In genomic region chr5:7856855-7857254, GRCh38 we compare ENCODE assay signal across 9 cellular contexts. TPM values are rescaled to one million over a fixed set of nuclear protein-coding genes. Genes with fewer than 3 reads are reported as not detected.
DNase-seq lines count a peak whose midpoint lies in the region; ATAC-seq and TF ChIP-seq lines count a peak whose summit lies in the region.
"Had no signal": no experiment of that assay in that cellular context is flagged by ENCODE, and none has a peak within 500 bp of the region (broad histone marks: within the 10 kb centered on the region; RNA-seq: fewer than 3 reads in every experiment).

No MANE protein-coding gene starts in this region.

- no peaks in the 10 kb centered on the region for H3F3A ChIP-seq in DOHH2 (ENCODE audit: control insufficient read depth, insufficient read depth)

- DNase-seq in NCI-H82 treated with DMSO at 0.1 percent for 48 hours (lab: John Stamatoyannopoulos, UW; ENCODE audit: unreplicated experiment) (peak; percentile 24), brain microvascular endothelial cell (no peak), kidney tubule cell (ENCODE audit: low spot score) (peak; percentile 64), uterus (no peak), LoVo (ENCODE audit: low spot score) (no peak)
- no peak for DNase-seq in activated CD4-positive, CD25-positive, alpha-beta regulatory T cell (lab: John Stamatoyannopoulos, UW)

- H3K79me2 ChIP-seq in DOHH2 (ENCODE audit: control insufficient read depth, low read length): no peaks in the 10 kb centered on the region

- peak; percentile 57 for ATAC-seq in HG02885 (IDR thresholded peaks at IDR 0.05; ENCODE audit: poor library complexity, unreplicated experiment)

- H3K9me3 ChIP-seq in DOHH2 (ENCODE audit: control insufficient read depth, insufficient read depth, low read length) (no peaks in the 10 kb centered on the region), uterus (no peaks in the 10 kb centered on the region)

- no peaks in the 10 kb centered on the region for H4K20me1 ChIP-seq in DOHH2 (ENCODE audit: control insufficient read depth, insufficient read depth, low read depth, low read length)

- intact Hi-C loops in uterus (cut with DNase I; ENCODE audit: low total_unique reads): no loop called here

- TF ChIP-seq POLR2A in uterus (IDR thresholded peaks at IDR 0.05): no peak

- TF ChIP-seq CTCF in DOHH2 (IDR thresholded peaks at IDR 0.05; ENCODE audit: low read depth, low read length, poor library complexity, severe bottlenecking) (peak; percentile 47), brain microvascular endothelial cell (IDR thresholded peaks at IDR 0.05; ENCODE audit: low read depth, low read length, missing control alignments) (peak; percentile 74), uterus (IDR thresholded peaks at IDR 0.05) (peak; percentile 28 to 56 (median 40))

- H3K4me2 ChIP-seq in DOHH2 (ENCODE audit: low read length): no peak overlapping the region

- H3K4me1 ChIP-seq in DOHH2 (ENCODE audit: control insufficient read depth, low read length) (no peaks in the 10 kb centered on the region), uterus (peaks cover 0 to 7% of the 10 kb centered on the region in 2 donors)

- peaks cover 39% of the 10 kb centered on the region for H3K36me3 ChIP-seq in DOHH2 (ENCODE audit: control insufficient read depth, low read length)
- H3K36me3 ChIP-seq in brain microvascular endothelial cell (replicated peaks): peaks cover 15% of the 10 kb centered on the region
- no peaks in the 10 kb centered on the region for H3K36me3 ChIP-seq in uterus

- H3K27me3 ChIP-seq in DOHH2 (ENCODE audit: control insufficient read depth, low read length) (no peaks in the 10 kb centered on the region), brain microvascular endothelial cell (replicated peaks) (no peaks in the 10 kb centered on the region), uterus (no peaks in the 10 kb centered on the region)

- H3K4me3 ChIP-seq in DOHH2 (ENCODE audit: low read length) (no peak overlapping the region), brain microvascular endothelial cell (ENCODE audit: low read depth, low read length) (no peak overlapping the region), uterus (no peak overlapping the region)

- in situ Hi-C loops in brain microvascular endothelial cell (cut with HindIII; ENCODE audit: low pct_ligation_motif_present, low sequenced_read_pairs): no loop called here

- H3K27ac ChIP-seq in DOHH2 (ENCODE audit: low read depth, low read length): no peak overlapping the region
- H3K27ac ChIP-seq in brain microvascular endothelial cell: no peak overlapping the region
- no peak overlapping the region for H3K27ac ChIP-seq in uterus

- no peaks in the 10 kb centered on the region for H3K9me2 ChIP-seq in DOHH2 (replicated peaks; ENCODE audit: control insufficient read depth, low read length)

RNA-seq across cellular contexts. Expression of gene CFAP90, which starts 5.9 kb away (rescaled TPM):
- total RNA-seq in uterus: 1 to 10 TPM in 1 of 4 donors, under 1 TPM in 1, not detected in 2; 0.88 to 1.7 TPM
- total RNA-seq: T-cell had no signal

RNA-seq across cellular contexts. Expression of gene FASTKD3, which starts 12.0 kb away (rescaled TPM):
- total RNA-seq in uterus: 10 to 100 TPM in 1 of 4 donors, 1 to 10 TPM in 3; 3.3 to 20.2 (median 8.7) TPM

RNA-seq across cellular contexts. Expression of gene MTRR, which starts 12.1 kb away (rescaled TPM):
- 10 to 100 TPM; 18.8 to 51.5 (median 33.2) TPM for total RNA-seq in uterus

Comparison
In these comparisons a context has a peak if more than half of its experiments do, and no peak if none do; other contexts are left out.
1. DNase-seq: peak in NCI-H82 treated with DMSO at 0.1 percent for 48 hours (single experiment) and kidney tubule cell (single experiment); none in brain microvascular endothelial cell (single experiment), uterus (0 of 2), LoVo (single experiment) and activated CD4-positive, CD25-positive, alpha-beta regulatory T cell (0 of 4).
2. Peak in every context shown above with its lines, with median percentiles within 50 percentile points of each other: CTCF ChIP-seq.